In genomic region chr11:32916361-32916760, GRCh38 we compare ENCODE assay signal across 24 cellular contexts.
"Had no signal": no experiment of that assay in that cellular context is flagged by ENCODE, and none has a peak within 500 bp of the region (broad histone marks: within the 10 kb centered on the region; RNA-seq: fewer than 3 reads in every experiment).

No MANE protein-coding gene starts in this region.

- H3K27ac ChIP-seq: coronary artery, dorsolateral prefrontal cortex, esophagus muscularis mucosa, foreskin keratinocyte, gastroesophageal sphincter, heart left ventricle, hepatocyte, left lung, lower lobe of right lung had no signal

- FAIRE-seq: colon, endothelial cell of umbilical vein, frontal cortex, kidney had no signal

- H2AFZ ChIP-seq: hepatocyte had no signal

- ATAC-seq: foreskin keratinocyte; gastroesophageal sphincter; heart left ventricle; left lung; left ventricle myocardium superior; lower lobe of right lung; naive thymus-derived CD4-positive, alpha-beta T cell had no signal

- H3K36me3 Mint-ChIP-seq: immature natural killer cell had no signal

- H3K9me3 ChIP-seq: esophagus muscularis mucosa, gastroesophageal sphincter, heart left ventricle, left lung, lower lobe of right lung had no signal

- H3K9me3 Mint-ChIP-seq: immature natural killer cell had no signal

- DNase-seq: dermis blood vessel endothelial cell; dorsolateral prefrontal cortex; effector CD4-positive, alpha-beta T cell; effector memory CD4-positive, alpha-beta T cell; foreskin keratinocyte; heart left ventricle; hypothalamus; immature natural killer cell; islet precursor cell; kidney; kidney glomerular epithelial cell; left lung; left ventricle myocardium superior; lower lobe of right lung; mesenchymal stem cell; naive thymus-derived CD4-positive, alpha-beta T cell had no signal

- H3K4me3 Mint-ChIP-seq: immature natural killer cell; mesothelial cell of epicardium; naive thymus-derived CD4-positive, alpha-beta T cell had no signal

- H3K27me3 ChIP-seq: dorsolateral prefrontal cortex, esophagus muscularis mucosa, foreskin keratinocyte, gastroesophageal sphincter, heart left ventricle, hepatocyte, left lung had no signal

- H3K27ac Mint-ChIP-seq: immature natural killer cell; mesothelial cell of epicardium; naive thymus-derived CD4-positive, alpha-beta T cell had no signal

- H3K27me3 Mint-ChIP-seq: naive thymus-derived CD4-positive, alpha-beta T cell had no signal

- H3K4me2 ChIP-seq: hepatocyte had no signal

- H3K4me1 ChIP-seq: left lung, lower lobe of right lung had no signal

- H3K4me3 ChIP-seq: coronary artery, dorsolateral prefrontal cortex, esophagus muscularis mucosa, gastroesophageal sphincter, heart left ventricle, hepatocyte, left lung, lower lobe of right lung had no signal

- H3K36me3 ChIP-seq: esophagus muscularis mucosa, gastroesophageal sphincter, heart left ventricle, left lung, lower lobe of right lung had no signal
